16 cellular contexts compared by ENCODE assay signal in the genomic region with DNA sequence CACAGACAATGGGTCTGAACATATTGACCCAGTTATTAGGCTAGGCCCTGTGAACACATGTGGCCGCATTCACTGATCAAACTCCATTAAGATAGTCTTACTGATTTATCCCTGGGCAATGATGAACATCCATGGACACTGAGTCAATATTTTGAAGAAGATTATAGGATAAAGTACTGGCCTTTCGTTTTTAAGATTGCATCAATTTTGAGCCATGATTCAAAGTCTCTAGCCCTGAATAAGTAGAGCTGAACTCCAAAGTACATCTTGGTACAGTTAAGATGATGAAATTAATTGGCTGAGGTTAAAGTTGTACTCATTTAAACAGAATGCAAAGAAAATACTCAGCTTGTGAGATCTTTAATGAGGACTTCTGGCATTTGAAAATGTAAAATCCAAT.
"Had no signal": no experiment of that assay in that cellular context is flagged by ENCODE, and none has a peak within 500 bp of the region (broad histone marks: within the 10 kb centered on the region; RNA-seq: fewer than 3 reads in every experiment).

No MANE protein-coding gene starts in this region.

- DNase-seq: activated CD4-positive, alpha-beta memory T cell treated with anti-CD3 and anti-CD28 coated beads for 36 hours; activated CD4-positive, alpha-beta T cell treated with anti-CD3 and anti-CD28 coated beads for 1 hour; activated gamma-delta T cell treated with Interleukin-2 at 50 U/mL for 16 hours; activated naive CD8-positive, alpha-beta T cell treated with anti-CD3 and anti-CD28 coated beads for 36 hours; activated T-cell treated with anti-CD3 and anti-CD28 coated beads, Interleukin-2, amount 50 U/mL, for 48 hours; effector CD8-positive, alpha-beta T cell; glutamatergic neuron; immature natural killer cell; nucleus accumbens; right cardiac atrium; stimulated activated CD4-positive, alpha-beta T cell treated with anti-CD3 and anti-CD28 coated beads, Interleukin-12 subunit alpha, Interleukin-12 subunit beta, amount 100 ng/mL, for 4 hours; stimulated activated naive CD4-positive, alpha-beta T cell treated with Interleukin-2 at 50 U/mL for 16 hours; T-cell; T1000 had no signal

- H3K4me3 ChIP-seq: coronary artery had no signal

- H3K27ac ChIP-seq: coronary artery had no signal

- ATAC-seq: natural killer cell treated with Interleukin-12 subunit alpha and Interleukin-12 subunit beta and Interleukin-15 and Interleukin-18, amount 100 ng/mL, for 72 hours; right cardiac atrium; T-cell had no signal
